ENCODE assay signal across 8 cellular contexts in genomic region chr2:212686285-212686895, GRCh38.
A peak's percentile ranks its signal among the peaks of the same experiment; 100 is the strongest.
DNase-seq lines count a peak whose midpoint lies in the region; ATAC-seq and TF ChIP-seq lines count a peak whose summit lies in the region.

No MANE protein-coding gene starts in this region.

- no peaks in the 10 kb centered on the region for H3K9me3 ChIP-seq in CD8-positive, alpha-beta T cell (ENCODE audit: low read length)
- no peaks in the 10 kb centered on the region for H3K9me3 ChIP-seq in OCI-LY7 (ENCODE audit: low read length)
- H3K9me3 ChIP-seq in osteoblast (ENCODE audit: low read depth, low read length): no peaks in the 10 kb centered on the region
- H3K9me3 ChIP-seq in tibial nerve: no peaks in the 10 kb centered on the region

- H3K4me3 ChIP-seq in CD8-positive, alpha-beta T cell (ENCODE audit: low read depth, low read length): no peak overlapping the region
- no peak overlapping the region for H3K4me3 ChIP-seq in OCI-LY7 (ENCODE audit: low read depth, low read length, poor library complexity, severe bottlenecking)
- no peak overlapping the region for H3K4me3 ChIP-seq in fibroblast of the aortic adventitia (ENCODE audit: low read depth, low read length)
- H3K4me3 ChIP-seq in osteoblast (ENCODE audit: insufficient read depth, low read length): no peak overlapping the region
- H3K4me3 ChIP-seq in tibial nerve: no peak overlapping the region

- H3K4me3 Mint-ChIP-seq in CD8-positive, alpha-beta T cell: no peak overlapping the region
- no peak overlapping the region for H3K4me3 Mint-ChIP-seq in activated T-cell treated with anti-CD3 and anti-CD28 coated beads, Interleukin-2, amount 50 U/mL, for 24 hours

- no peaks in the 10 kb centered on the region for H3K36me3 ChIP-seq in CD8-positive, alpha-beta T cell (ENCODE audit: insufficient read depth, low read length)
- no peaks in the 10 kb centered on the region for H3K36me3 ChIP-seq in OCI-LY7 (ENCODE audit: insufficient read depth, low read length)
- H3K36me3 ChIP-seq in osteoblast (ENCODE audit: insufficient read depth, low read length): no peaks in the 10 kb centered on the region
- H3K36me3 ChIP-seq in tibial nerve: no peaks in the 10 kb centered on the region

- no peak overlapping the region for H3K27ac Mint-ChIP-seq in CD8-positive, alpha-beta T cell
- H3K27ac Mint-ChIP-seq in activated T-cell treated with anti-CD3 and anti-CD28 coated beads, Interleukin-2, amount 50 U/mL, for 24 hours: no peak overlapping the region

- H2AFZ ChIP-seq in OCI-LY7 (ENCODE audit: low read length): peak overlapping the region; percentile 98; the same call in 1 of the 2 replicates
- H2AFZ ChIP-seq in osteoblast (ENCODE audit: low read length): peak overlapping the region; percentile 85

- H3K9me3 Mint-ChIP-seq in CD8-positive, alpha-beta T cell: no peaks in the 10 kb centered on the region
- H3K9me3 Mint-ChIP-seq in activated T-cell treated with anti-CD3 and anti-CD28 coated beads, Interleukin-2, amount 50 U/mL, for 24 hours: no peaks in the 10 kb centered on the region

- no peak overlapping the region for H3K27ac ChIP-seq in CD8-positive, alpha-beta T cell (ENCODE audit: low read depth, low read length)
- H3K27ac ChIP-seq in OCI-LY7 (ENCODE audit: low read depth, low read length, poor library complexity, severe bottlenecking) (no peak overlapping the region), osteoblast (ENCODE audit: low read depth, low read length) (no peak overlapping the region), tibial nerve (no peak overlapping the region)

- no peak for TF ChIP-seq EP300 in tibial nerve (IDR thresholded peaks at IDR 0.05)

- intact Hi-C loops in CD8-positive, alpha-beta T cell (cut with DNase I, micrococcal nuclease): loop anchor here (1.0 to 5.0 kb wide), 5 partner anchors 91 to 1251 kb away; no protein-coding TSS in a partner anchor
- intact Hi-C loops in OCI-LY7 (cut with micrococcal nuclease; ENCODE audit: unreplicated experiment): loop anchor here (1.0 to 5.0 kb wide), 3 partner anchors 206 to 560 kb away; no protein-coding TSS in a partner anchor

- H3K4me2 ChIP-seq in OCI-LY7 (ENCODE audit: low read length): peak overlapping the region; percentile 51; the same call in 1 of the 2 replicates
- peak overlapping the region; percentile 61 for H3K4me2 ChIP-seq in osteoblast (ENCODE audit: insufficient read depth, low read length)

- POLR2A ChIA-PET in CD8-positive, alpha-beta T cell (lab: Charles Lee): interaction anchor here (0.7 kb wide), 1 partner anchor 463 kb away, joined by 3 read pairs; no protein-coding TSS in a partner anchor
- POLR2A ChIA-PET in OCI-LY7 (lab: Charles Lee): interaction anchor here (0.7 kb wide), 1 partner anchor 418 kb away, joined by 3 read pairs; no protein-coding TSS in a partner anchor

- WGBS in tibial nerve, 2 donors: 20 to 23% methylated on average over 10 of the region's 10 CpGs

- H3K36me3 Mint-ChIP-seq in CD8-positive, alpha-beta T cell: no peaks in the 10 kb centered on the region
- no peaks in the 10 kb centered on the region for H3K36me3 Mint-ChIP-seq in activated T-cell treated with anti-CD3 and anti-CD28 coated beads, Interleukin-2, amount 50 U/mL, for 24 hours (ENCODE audit: low read depth)

- no TSS peak for BruUV-seq in OCI-LY7 (replicated peaks; lab: Mats Ljungman, UMichigan)

- CTCF ChIA-PET in CD8-positive, alpha-beta T cell (lab: Charles Lee): interaction anchor here (0.6 to 1.1 kb wide), 5 partner anchors 11 to 471 kb away, joined by 3 to 5 read pairs (median 3); no protein-coding TSS in a partner anchor
- CTCF ChIA-PET in OCI-LY7 (lab: Charles Lee; ENCODE audit: unreplicated experiment): no interaction called here

- H3K4me1 Mint-ChIP-seq in CD8-positive, alpha-beta T cell (ENCODE audit: low read depth): peaks cover 2% of the 10 kb centered on the region
- peaks cover 2% of the 10 kb centered on the region for H3K4me1 Mint-ChIP-seq in activated T-cell treated with anti-CD3 and anti-CD28 coated beads, Interleukin-2, amount 50 U/mL, for 24 hours (ENCODE audit: low read depth)

- peak; percentile 93 for TF ChIP-seq CTCF in CD8-positive, alpha-beta T cell (IDR thresholded peaks at IDR 0.05)
- TF ChIP-seq CTCF in OCI-LY7 (conservative IDR thresholded peaks at IDR 0.05; ENCODE audit: low read length): peak; percentile 98
- peak; percentile 89 for TF ChIP-seq CTCF in fibroblast of the aortic adventitia (IDR thresholded peaks at IDR 0.05; ENCODE audit: insufficient read depth, low read length)
- peak; percentile 93 for TF ChIP-seq CTCF in osteoblast (IDR thresholded peaks at IDR 0.05; ENCODE audit: extremely low read depth, low read depth, low read length)
- peak; percentile 71 to 84 (median 78) for TF ChIP-seq CTCF in tibial nerve (IDR thresholded peaks at IDR 0.05)

- no peaks in the 10 kb centered on the region for H3K27me3 Mint-ChIP-seq in CD8-positive, alpha-beta T cell (ENCODE audit: low read depth)
- H3K27me3 Mint-ChIP-seq in activated T-cell treated with anti-CD3 and anti-CD28 coated beads, Interleukin-2, amount 50 U/mL, for 24 hours: no peaks in the 10 kb centered on the region

- peak; percentile 16 to 65 (median 50) for DNase-seq in CD8-positive, alpha-beta T cell
- peak; percentile 73 for DNase-seq in OCI-LY7 (ENCODE audit: low spot score)
- DNase-seq in activated T-cell treated with anti-CD3 and anti-CD28 coated beads, Interleukin-2, amount 50 U/mL, for 24 hours: peak; percentile 52
- DNase-seq in fibroblast of the aortic adventitia (ENCODE audit: low read depth): peak; percentile 85
- peak; percentile 82 for DNase-seq in osteoblast (ENCODE audit: insufficient read length, low spot score, missing footprints)
- peak; percentile 44 to 74 for DNase-seq in tibial nerve (ENCODE audit: low spot score in 2 of 2)

- H3K9me2 ChIP-seq in OCI-LY7 (ENCODE audit: insufficient read depth, low read length): no peaks in the 10 kb centered on the region

- no peak for TF ChIP-seq POLR2A in tibial nerve (IDR thresholded peaks at IDR 0.05)

- H3K4me1 ChIP-seq in CD8-positive, alpha-beta T cell (ENCODE audit: insufficient read depth, low read length): no peaks in the 10 kb centered on the region
- H3K4me1 ChIP-seq in OCI-LY7 (ENCODE audit: insufficient read depth, low read length, poor library complexity, severe bottlenecking) (peaks cover 5% of the 10 kb centered on the region), osteoblast (ENCODE audit: insufficient read depth, low read length) (no peaks in the 10 kb centered on the region), tibial nerve (peaks cover 0 to 4% (median 0%) of the 10 kb centered on the region in 4 donors)

- no peaks in the 10 kb centered on the region for H3K27me3 ChIP-seq in CD8-positive, alpha-beta T cell (ENCODE audit: insufficient read depth, low read length)
- H3K27me3 ChIP-seq in osteoblast (ENCODE audit: insufficient read depth, low read length): no peaks in the 10 kb centered on the region
- no peaks in the 10 kb centered on the region for H3K27me3 ChIP-seq in tibial nerve

- ATAC-seq in CD8-positive, alpha-beta T cell: peak; percentile 42
- ATAC-seq in GM19438 (IDR thresholded peaks at IDR 0.05; ENCODE audit: low read depth, unreplicated experiment) (peak; percentile 62), HG03575 (IDR thresholded peaks at IDR 0.05; ENCODE audit: extremely low read depth, insufficient number of reproducible peaks, low FRiP score, unreplicated experiment) (peak; percentile 65)

- H3K79me2 ChIP-seq in OCI-LY7 (ENCODE audit: insufficient read depth, low read depth, low read length) (no peaks in the 10 kb centered on the region), osteoblast (ENCODE audit: insufficient read depth, low read length) (no peaks in the 10 kb centered on the region)

- H4K20me1 ChIP-seq in OCI-LY7 (ENCODE audit: insufficient read depth, low read length) (no peaks in the 10 kb centered on the region), osteoblast (ENCODE audit: insufficient read depth, low read length) (no peaks in the 10 kb centered on the region)
